1 cellular context compared by ENCODE assay signal in the genomic region with DNA sequence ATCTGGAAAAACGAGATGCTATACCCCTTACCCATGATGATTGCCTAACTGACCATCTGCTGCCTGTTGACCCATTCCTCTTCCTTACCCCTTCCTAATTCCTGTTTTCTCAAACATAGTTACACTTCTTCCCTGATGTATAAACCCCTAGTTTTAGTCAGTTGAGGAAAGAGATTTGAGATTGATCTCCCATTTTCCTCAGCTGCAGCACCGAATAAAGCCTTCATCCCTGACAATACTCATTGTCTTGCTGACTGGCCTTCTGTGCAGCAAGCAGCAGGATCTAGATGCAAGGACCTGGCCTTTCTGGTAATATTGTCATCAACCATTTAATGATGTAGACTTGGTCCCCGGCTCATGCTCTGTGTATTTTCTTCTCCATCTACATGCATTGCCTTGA.
TF ChIP-seq lines count a peak whose summit lies in the region.

No MANE protein-coding gene starts in this region.

TF ChIP-seq in HCT116, 20 proteins besides CTCF, POLR2A, EP300 and RAD21:
- TF ChIP-seq SIN3A (IDR thresholded peaks at IDR 0.05; ENCODE audit: low read depth) (no peak), ZNF274 (IDR thresholded peaks at IDR 0.05; ENCODE audit: low read depth, low read length) (no peak), EZH2 (IDR thresholded peaks at IDR 0.05) (no peak), CBX3 (IDR thresholded peaks at IDR 0.05; ENCODE audit: low read depth) (no peak), EZH2phosphoT487 (IDR thresholded peaks at IDR 0.05; ENCODE audit: borderline replicate concordance) (no peak), JUND (IDR thresholded peaks at IDR 0.05) (no peak), CEBPB (IDR thresholded peaks at IDR 0.05; ENCODE audit: low read depth) (no peak)
- TF ChIP-seq, protein P1, sequence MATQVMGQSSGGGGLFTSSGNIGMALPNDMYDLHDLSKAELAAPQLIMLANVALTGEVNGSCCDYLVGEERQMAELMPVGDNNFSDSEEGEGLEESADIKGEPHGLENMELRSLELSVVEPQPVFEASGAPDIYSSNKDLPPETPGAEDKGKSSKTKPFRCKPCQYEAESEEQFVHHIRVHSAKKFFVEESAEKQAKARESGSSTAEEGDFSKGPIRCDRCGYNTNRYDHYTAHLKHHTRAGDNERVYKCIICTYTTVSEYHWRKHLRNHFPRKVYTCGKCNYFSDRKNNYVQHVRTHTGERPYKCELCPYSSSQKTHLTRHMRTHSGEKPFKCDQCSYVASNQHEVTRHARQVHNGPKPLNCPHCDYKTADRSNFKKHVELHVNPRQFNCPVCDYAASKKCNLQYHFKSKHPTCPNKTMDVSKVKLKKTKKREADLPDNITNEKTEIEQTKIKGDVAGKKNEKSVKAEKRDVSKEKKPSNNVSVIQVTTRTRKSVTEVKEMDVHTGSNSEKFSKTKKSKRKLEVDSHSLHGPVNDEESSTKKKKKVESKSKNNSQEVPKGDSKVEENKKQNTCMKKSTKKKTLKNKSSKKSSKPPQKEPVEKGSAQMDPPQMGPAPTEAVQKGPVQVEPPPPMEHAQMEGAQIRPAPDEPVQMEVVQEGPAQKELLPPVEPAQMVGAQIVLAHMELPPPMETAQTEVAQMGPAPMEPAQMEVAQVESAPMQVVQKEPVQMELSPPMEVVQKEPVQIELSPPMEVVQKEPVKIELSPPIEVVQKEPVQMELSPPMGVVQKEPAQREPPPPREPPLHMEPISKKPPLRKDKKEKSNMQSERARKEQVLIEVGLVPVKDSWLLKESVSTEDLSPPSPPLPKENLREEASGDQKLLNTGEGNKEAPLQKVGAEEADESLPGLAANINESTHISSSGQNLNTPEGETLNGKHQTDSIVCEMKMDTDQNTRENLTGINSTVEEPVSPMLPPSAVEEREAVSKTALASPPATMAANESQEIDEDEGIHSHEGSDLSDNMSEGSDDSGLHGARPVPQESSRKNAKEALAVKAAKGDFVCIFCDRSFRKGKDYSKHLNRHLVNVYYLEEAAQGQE (IDR thresholded peaks at IDR 0.05; ENCODE audit: low read depth): no peak
- TF ChIP-seq, protein P2, sequence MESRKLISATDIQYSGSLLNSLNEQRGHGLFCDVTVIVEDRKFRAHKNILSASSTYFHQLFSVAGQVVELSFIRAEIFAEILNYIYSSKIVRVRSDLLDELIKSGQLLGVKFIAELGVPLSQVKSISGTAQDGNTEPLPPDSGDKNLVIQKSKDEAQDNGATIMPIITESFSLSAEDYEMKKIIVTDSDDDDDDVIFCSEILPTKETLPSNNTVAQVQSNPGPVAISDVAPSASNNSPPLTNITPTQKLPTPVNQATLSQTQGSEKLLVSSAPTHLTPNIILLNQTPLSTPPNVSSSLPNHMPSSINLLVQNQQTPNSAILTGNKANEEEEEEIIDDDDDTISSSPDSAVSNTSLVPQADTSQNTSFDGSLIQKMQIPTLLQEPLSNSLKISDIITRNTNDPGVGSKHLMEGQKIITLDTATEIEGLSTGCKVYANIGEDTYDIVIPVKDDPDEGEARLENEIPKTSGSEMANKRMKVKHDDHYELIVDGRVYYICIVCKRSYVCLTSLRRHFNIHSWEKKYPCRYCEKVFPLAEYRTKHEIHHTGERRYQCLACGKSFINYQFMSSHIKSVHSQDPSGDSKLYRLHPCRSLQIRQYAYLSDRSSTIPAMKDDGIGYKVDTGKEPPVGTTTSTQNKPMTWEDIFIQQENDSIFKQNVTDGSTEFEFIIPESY (IDR thresholded peaks at IDR 0.05; ENCODE audit: extremely low read depth, insufficient replicate concordance, low read length): no peak
